In genomic region chr9:136089697-136090045, GRCh38 we compare ENCODE assay signal across 8 cellular contexts. TPM values are rescaled to one million over a fixed set of nuclear protein-coding genes. Genes with fewer than 3 reads are reported as not detected.
A peak's percentile ranks its signal among the peaks of the same experiment; 100 is the strongest.
DNase-seq lines count a peak whose midpoint lies in the region; ATAC-seq and TF ChIP-seq lines count a peak whose summit lies in the region.

No MANE protein-coding gene starts in this region.

- ATAC-seq in GM19328 (IDR thresholded peaks at IDR 0.05; ENCODE audit: unreplicated experiment): no peak

- H3K27ac ChIP-seq in OCI-LY3 (ENCODE audit: low read length): no peak overlapping the region
- H3K27ac ChIP-seq in fibroblast of lung (ENCODE audit: insufficient read depth, low read length): no peak overlapping the region

- H3K9me3 ChIP-seq in OCI-LY3 (ENCODE audit: insufficient read depth, low read length) (no peaks in the 10 kb centered on the region), fibroblast of lung (ENCODE audit: control insufficient read depth, insufficient read depth, low read depth, low read length) (no peaks in the 10 kb centered on the region)

- H3K27me3 ChIP-seq in OCI-LY3 (ENCODE audit: low read depth, low read length): peaks cover 15% of the 10 kb centered on the region; the same call in 1 of the 2 replicates
- no peaks in the 10 kb centered on the region for H3K27me3 ChIP-seq in fibroblast of lung (ENCODE audit: control insufficient read depth, insufficient read depth, low read length)

- peak; percentile 31 for DNase-seq in SIG-M5 treated with dmso at 0.1 percent for 504 hours (lab: John Stamatoyannopoulos, UW; ENCODE audit: unreplicated experiment)
- DNase-seq in SIG-M5 (lab: John Stamatoyannopoulos, UW): no peak
- peak; percentile 35 to 70 for DNase-seq in fibroblast of lung (ENCODE audit: low read depth in 2 of 2)
- DNase-seq in superior temporal gyrus (ENCODE audit: extremely low spot score): peak; percentile 51
- no peak for DNase-seq in SHP77 (lab: John Stamatoyannopoulos, UW)
- DNase-seq in NK-92 treated with Interleukin-12 subunit alpha and Interleukin-12 subunit beta, amount 100 ng/mL, for 24 hours (lab: John Stamatoyannopoulos, UW): no peak

- TF ChIP-seq CTCF in OCI-LY3 (IDR thresholded peaks at IDR 0.05; ENCODE audit: low read depth, low read length) (peak; percentile 51), fibroblast of lung (conservative IDR thresholded peaks at IDR 0.05 in 1 of 2, IDR thresholded peaks at IDR 0.05 in 1 of 2; ENCODE audit: low read depth in 1 of 2, low read length in 2 of 2) (peak; percentile 36 to 45)

- H3K79me2 ChIP-seq in OCI-LY3 (ENCODE audit: low read length) (no peaks in the 10 kb centered on the region), fibroblast of lung (ENCODE audit: control insufficient read depth, insufficient read depth, low read length) (peaks cover 75% of the 10 kb centered on the region)

- H2AFZ ChIP-seq in OCI-LY3 (ENCODE audit: low read depth, low read length): no peak overlapping the region
- no peak overlapping the region for H2AFZ ChIP-seq in fibroblast of lung (ENCODE audit: low read length)

- H3K9ac ChIP-seq in OCI-LY3 (ENCODE audit: low read length) (no peak overlapping the region), fibroblast of lung (ENCODE audit: insufficient read depth, low read length) (no peak overlapping the region)

- H3K4me3 ChIP-seq in OCI-LY3 (ENCODE audit: low read length) (no peak overlapping the region), fibroblast of lung (replicated peaks in 1 of 4; ENCODE audit: control extremely low read depth in 1 of 4, insufficient read depth in 1 of 4, low read depth in 3 of 4, low read length in 4 of 4) (no peak overlapping the region)

- H3K4me1 ChIP-seq in OCI-LY3 (ENCODE audit: low read length) (no peaks in the 10 kb centered on the region; the same call in 1 of the 2 replicates), fibroblast of lung (ENCODE audit: control insufficient read depth, extremely low read depth, insufficient read depth, low read length) (peaks cover 7% of the 10 kb centered on the region)

- no peak overlapping the region for H3K4me2 ChIP-seq in OCI-LY3 (ENCODE audit: low read length)
- no peak overlapping the region for H3K4me2 ChIP-seq in fibroblast of lung (ENCODE audit: extremely low read depth, insufficient read depth, low read length)

- H4K20me1 ChIP-seq in OCI-LY3 (ENCODE audit: insufficient read depth, low read length) (no peaks in the 10 kb centered on the region), fibroblast of lung (ENCODE audit: control insufficient read depth, extremely low read depth, insufficient read depth, low read length) (no peaks in the 10 kb centered on the region)

- H3K36me3 ChIP-seq in OCI-LY3 (replicated peaks; ENCODE audit: low read depth, low read length) (no peaks in the 10 kb centered on the region), fibroblast of lung (ENCODE audit: control insufficient read depth, insufficient read depth, low read length) (peaks cover 4% of the 10 kb centered on the region)

RNA-seq across cellular contexts. Expression of gene NACC2, which starts 5.4 kb away (rescaled TPM):
- 18.2 and 18.5 TPM in 2 replicates for total RNA-seq in fibroblast of lung
- 12.3 and 14.4 TPM in 2 replicates for polyA plus RNA-seq in fibroblast of lung
- polyA plus RNA-seq in fibroblast of lung (2012): 19.3 and 19.8 TPM in 2 replicates
- 18.7 and 24.5 TPM in 2 replicates for polyA minus RNA-seq in fibroblast of lung (ENCODE audit: low replicate concordance)

RNA-seq across cellular contexts. Expression of gene TMEM250, which starts 29.0 kb away (rescaled TPM):
- total RNA-seq in fibroblast of lung: 43.3 and 48.0 TPM in 2 replicates
- 13.3 and 13.6 TPM in 2 replicates for polyA plus RNA-seq in fibroblast of lung
- polyA plus RNA-seq in fibroblast of lung (2012): 23.7 and 26.1 TPM in 2 replicates
- polyA minus RNA-seq in fibroblast of lung (ENCODE audit: low replicate concordance): 15.6 and 19.8 TPM in 2 replicates

Comparison
In these comparisons a context has a peak if more than half of its experiments do, and no peak if none do; other contexts are left out.
1. DNase-seq: peak in SIG-M5 treated with dmso at 0.1 percent for 504 hours (single experiment), fibroblast of lung (2 of 2) and superior temporal gyrus (single experiment); none in SIG-M5 (single experiment), SHP77 (0 of 2) and NK-92 treated with Interleukin-12 subunit alpha and Interleukin-12 subunit beta, amount 100 ng/mL, for 24 hours (single experiment).